ENCODE assay signal across 18 cellular contexts in genomic region chr2:120711694-120712093, GRCh38. TPM values are rescaled to one million over a fixed set of nuclear protein-coding genes. Genes with fewer than 3 reads are reported as not detected.
"Had no signal": no experiment of that assay in that cellular context is flagged by ENCODE, and none has a peak within 500 bp of the region (broad histone marks: within the 10 kb centered on the region; RNA-seq: fewer than 3 reads in every experiment).

No MANE protein-coding gene starts in this region.

- DNase-seq: activated CD4-positive, alpha-beta T cell treated with anti-CD3 and anti-CD28 coated beads, Interleukin-2, amount 50 U/mL, for 1 hour; activated CD8-positive, alpha-beta T cell treated with anti-CD3 and anti-CD28 coated beads, Interleukin-2, amount 10 ng/mL, durations not matched to agents 7 days and 5 days; heart right ventricle; naive thymus-derived CD8-positive, alpha-beta T cell; retina; sigmoid colon; stimulated activated CD4-positive, alpha-beta T cell treated with anti-CD3 and anti-CD28 coated beads, Interleukin-2, amount 100 ng/mL, for 48 hours; stimulated activated CD8-positive, alpha-beta memory T cell treated with anti-CD3 and anti-CD28 coated beads, Interleukin-4, amount 100 ng/mL, for 48 hours; stimulated activated naive B cell treated with anti-CD40 and anti-IgM and Interleukin-4, amounts not matched to agents 10 μg/mL and 1 μg/mL and 100 μg/mL, for 72 hours; testis; upper lobe of left lung had no signal

- H3K4me1 Mint-ChIP-seq: stimulated activated naive B cell treated with anti-CD40 and anti-IgM and Interleukin-4, amounts not matched to agents 10 μg/mL and 1 μg/mL and 100 μg/mL, for 72 hours had no signal

- H3K9me3 ChIP-seq: ascending aorta, heart right ventricle, sigmoid colon, testis, upper lobe of left lung had no signal

- H3K36me3 Mint-ChIP-seq: activated naive CD4-positive, alpha-beta T cell treated with anti-CD3 and anti-CD28 coated beads, Interleukin-2, amount 50 U/mL, for 72 hours; naive thymus-derived CD8-positive, alpha-beta T cell; stimulated activated naive B cell treated with anti-CD40 and anti-IgM and Interleukin-4, amounts not matched to agents 10 μg/mL and 1 μg/mL and 100 μg/mL, for 72 hours had no signal

- H3K4me1 ChIP-seq: ascending aorta, sigmoid colon, testis, upper lobe of left lung had no signal

- H3K4me3 Mint-ChIP-seq: activated CD8-positive, alpha-beta T cell treated with anti-CD3 and anti-CD28 coated beads, Interleukin-2, amount 10 ng/mL, durations not matched to agents 7 days and 5 days; activated T-helper 1 cell treated with anti-CD3 and anti-CD28 coated beads, Interleukin-12 subunit alpha, Interleukin-12 subunit beta, Interleukin-2, Interleukin-4 antibody, amounts not matched to agents 30 ng/mL and 10 ng/mL and 1 ng/mL, durations not matched to agents 14 hours and 24 hours and 36 hours; stimulated activated naive B cell treated with anti-CD40 and anti-IgM and Interleukin-4, amounts not matched to agents 10 μg/mL and 1 μg/mL and 100 μg/mL, for 72 hours had no signal

- H3K27ac ChIP-seq: ascending aorta, heart right ventricle, sigmoid colon, testis, upper lobe of left lung had no signal

- H3K4me2 ChIP-seq: smooth muscle cell had no signal

- ATAC-seq: activated naive CD4-positive, alpha-beta T cell treated with anti-CD3 and anti-CD28 coated beads, Interleukin-2, amount 50 U/mL, for 72 hours; left lobe of liver; naive thymus-derived CD8-positive, alpha-beta T cell; stimulated activated naive B cell treated with anti-CD40 and anti-IgM and Interleukin-4, amounts not matched to agents 10 μg/mL and 1 μg/mL and 100 μg/mL, for 72 hours had no signal

- H3K9me3 Mint-ChIP-seq: activated naive CD4-positive, alpha-beta T cell treated with anti-CD3 and anti-CD28 coated beads, Interleukin-2, amount 50 U/mL, for 72 hours; activated T-helper 1 cell treated with anti-CD3 and anti-CD28 coated beads, Interleukin-12 subunit alpha, Interleukin-12 subunit beta, Interleukin-2, Interleukin-4 antibody, amounts not matched to agents 30 ng/mL and 10 ng/mL and 1 ng/mL, durations not matched to agents 14 hours and 24 hours and 36 hours; naive thymus-derived CD8-positive, alpha-beta T cell had no signal

- H3K27me3 ChIP-seq: ascending aorta, sigmoid colon, testis, upper lobe of left lung had no signal

- H3K4me3 ChIP-seq: ascending aorta, heart right ventricle, lung, sigmoid colon, smooth muscle cell, testis, upper lobe of left lung had no signal

- H3K36me3 ChIP-seq: ascending aorta, heart right ventricle, sigmoid colon, upper lobe of left lung had no signal

- H3K27ac Mint-ChIP-seq: activated CD8-positive, alpha-beta T cell treated with anti-CD3 and anti-CD28 coated beads, Interleukin-2, amount 10 ng/mL, durations not matched to agents 7 days and 5 days; activated T-helper 1 cell treated with anti-CD3 and anti-CD28 coated beads, Interleukin-12 subunit alpha, Interleukin-12 subunit beta, Interleukin-2, Interleukin-4 antibody, amounts not matched to agents 30 ng/mL and 10 ng/mL and 1 ng/mL, durations not matched to agents 14 hours and 24 hours and 36 hours; progenitor cell of endocrine pancreas; stimulated activated naive B cell treated with anti-CD40 and anti-IgM and Interleukin-4, amounts not matched to agents 10 μg/mL and 1 μg/mL and 100 μg/mL, for 72 hours had no signal

RNA-seq across cellular contexts. Expression of gene GLI2, which starts 24.0 kb away (rescaled TPM):
- total RNA-seq: activated naive CD4-positive, alpha-beta T cell treated with anti-CD3 and anti-CD28 coated beads, Interleukin-2, amount 50 U/mL, for 72 hours; naive thymus-derived CD8-positive, alpha-beta T cell had no signal
- polyA plus RNA-seq: naive thymus-derived CD8-positive, alpha-beta T cell had no signal
